ENCODE assay signal across 1 cellular context in genomic region chr12:6626654-6627283, GRCh38.
TF ChIP-seq lines count a peak whose summit lies in the region.

No MANE protein-coding gene starts in this region.

TF ChIP-seq in K562, 482 proteins besides CTCF, POLR2A, EP300 and RAD21 (continued from another document and continues in another):
- TF ChIP-seq ZBTB9 (CRISPR knock-in tag; IDR thresholded peaks at IDR 0.05) (no peak), SAFB (IDR thresholded peaks at IDR 0.05; ENCODE audit: borderline replicate concordance, low read depth, low read length) (no peak), ZKSCAN3 (CRISPR knock-in tag; IDR thresholded peaks at IDR 0.05) (no peak), USF2 (CRISPR knock-in tag; IDR thresholded peaks at IDR 0.05) (no peak), ZNF121 (CRISPR knock-in tag; conservative IDR thresholded peaks at IDR 0.05) (no peak), WHSC1 (IDR thresholded peaks at IDR 0.05; ENCODE audit: low read length) (no peak), CREB5 (CRISPR knock-in tag; IDR thresholded peaks at IDR 0.05) (no peak), ETV5 (CRISPR knock-in tag; IDR thresholded peaks at IDR 0.05; ENCODE audit: low read depth) (peak; percentile 68), CSDE1 (IDR thresholded peaks at IDR 0.05) (no peak), ZC3H8 (IDR thresholded peaks at IDR 0.05) (no peak), PHF8 (IDR thresholded peaks at IDR 0.05; ENCODE audit: borderline replicate concordance, low read length) (no peak), MED1 (CRISPR knock-in tag; IDR thresholded peaks at IDR 0.05; ENCODE audit: borderline replicate concordance) (no peak), MAFK (IDR thresholded peaks at IDR 0.05; ENCODE audit: low read length) (no peak), MTA1 (IDR thresholded peaks at IDR 0.05; ENCODE audit: borderline replicate concordance) (no peak), RB1 (IDR thresholded peaks at IDR 0.05; ENCODE audit: low read depth) (no peak), MTF1 (CRISPR knock-in tag; IDR thresholded peaks at IDR 0.05; ENCODE audit: borderline replicate concordance) (no peak), RBM17 (IDR thresholded peaks at IDR 0.05; ENCODE audit: borderline replicate concordance, low read depth, low read length) (no peak), PCBP2 (IDR thresholded peaks at IDR 0.05; ENCODE audit: low read depth, low read length, poor library complexity, severe bottlenecking) (no peak), ZNF143 (CRISPR knock-in tag; IDR thresholded peaks at IDR 0.05) (no peak), NRF1 (conservative IDR thresholded peaks at IDR 0.05 in 1 of 2, IDR thresholded peaks at IDR 0.05 in 1 of 2) (peak; percentile 80 to 82), BACH1 (tag; IDR thresholded peaks at IDR 0.05) (no peak), ZNF695 (CRISPR knock-in tag; IDR thresholded peaks at IDR 0.05) (no peak), SP2 (IDR thresholded peaks at IDR 0.05; ENCODE audit: extremely low read depth, low read depth, low read length, poor library complexity, severe bottlenecking) (no peak), CREBBP (IDR thresholded peaks at IDR 0.05; ENCODE audit: low read depth, low read length) (no peak), TAF9B (IDR thresholded peaks at IDR 0.05; ENCODE audit: partially characterized antibody) (peak; percentile 50), SRSF7 (optimal IDR thresholded peaks at IDR 0.05; ENCODE audit: low read depth, low read length) (no peak), RNF219 (CRISPR knock-in tag; IDR thresholded peaks at IDR 0.05) (no peak), JUNB (CRISPR knock-in tag; conservative IDR thresholded peaks at IDR 0.05) (no peak), MAFG (tag; conservative IDR thresholded peaks at IDR 0.05) (no peak), NELFE (IDR thresholded peaks at IDR 0.05; ENCODE audit: insufficient read depth, insufficient read length) (no peak), ZNF41 (CRISPR knock-in tag; conservative IDR thresholded peaks at IDR 0.05) (no peak), CAMTA2 (CRISPR knock-in tag; conservative IDR thresholded peaks at IDR 0.05) (no peak), SMAD3 (CRISPR knock-in tag; conservative IDR thresholded peaks at IDR 0.05) (no peak), EHMT2 (IDR thresholded peaks at IDR 0.05) (no peak), PRDM10 (IDR thresholded peaks at IDR 0.05; ENCODE audit: partially characterized antibody) (peak; percentile 60), FOXK1 (CRISPR knock-in tag; IDR thresholded peaks at IDR 0.05; ENCODE audit: borderline replicate concordance) (no peak), PPARD (CRISPR knock-in tag; IDR thresholded peaks at IDR 0.05) (no peak), TOE1 (IDR thresholded peaks at IDR 0.05; ENCODE audit: borderline replicate concordance) (no peak), TOE1 (CRISPR knock-in tag; IDR thresholded peaks at IDR 0.05; ENCODE audit: borderline replicate concordance, low read depth) (no peak), ZNF696 (CRISPR knock-in tag; conservative IDR thresholded peaks at IDR 0.05) (no peak), MIER1 (IDR thresholded peaks at IDR 0.05; ENCODE audit: low read depth) (no peak), RAD51 (IDR thresholded peaks at IDR 0.05; ENCODE audit: borderline replicate concordance, low read depth) (0 out of 2 replicates have a peak, but pooled peaks have one; percentile 43), PTTG1 (tag; IDR thresholded peaks at IDR 0.05; ENCODE audit: low read depth) (no peak), KLF10 (CRISPR knock-in tag; IDR thresholded peaks at IDR 0.05) (no peak), ZNF408 (CRISPR knock-in tag; IDR thresholded peaks at IDR 0.05; ENCODE audit: low read depth) (no peak), ILK (tag; IDR thresholded peaks at IDR 0.05; ENCODE audit: borderline replicate concordance, low read depth) (no peak), ZNF12 (CRISPR knock-in tag; IDR thresholded peaks at IDR 0.05) (no peak), ZNF644 (tag; IDR thresholded peaks at IDR 0.05; ENCODE audit: low read depth) (no peak), VEZF1 (CRISPR knock-in tag; IDR thresholded peaks at IDR 0.05) (peak; percentile 68), RREB1 (CRISPR knock-in tag; IDR thresholded peaks at IDR 0.05) (no peak), ZNF512 (tag; IDR thresholded peaks at IDR 0.05) (no peak), MEIS2 (IDR thresholded peaks at IDR 0.05; ENCODE audit: partially characterized antibody) (no peak), ZNF3 (CRISPR knock-in tag; IDR thresholded peaks at IDR 0.05) (no peak), ASH1L (IDR thresholded peaks at IDR 0.05; ENCODE audit: borderline replicate concordance, low read depth, partially characterized antibody) (no peak), SMARCA4 (IDR thresholded peaks at IDR 0.05) (peak; percentile 67; the same call in 1 of the 2 replicates), TGIF2 (CRISPR knock-in tag; IDR thresholded peaks at IDR 0.05) (no peak), DPF2 (IDR thresholded peaks at IDR 0.05) (peak; percentile 78)
